28 cellular contexts compared by ENCODE assay signal in the genomic region with DNA sequence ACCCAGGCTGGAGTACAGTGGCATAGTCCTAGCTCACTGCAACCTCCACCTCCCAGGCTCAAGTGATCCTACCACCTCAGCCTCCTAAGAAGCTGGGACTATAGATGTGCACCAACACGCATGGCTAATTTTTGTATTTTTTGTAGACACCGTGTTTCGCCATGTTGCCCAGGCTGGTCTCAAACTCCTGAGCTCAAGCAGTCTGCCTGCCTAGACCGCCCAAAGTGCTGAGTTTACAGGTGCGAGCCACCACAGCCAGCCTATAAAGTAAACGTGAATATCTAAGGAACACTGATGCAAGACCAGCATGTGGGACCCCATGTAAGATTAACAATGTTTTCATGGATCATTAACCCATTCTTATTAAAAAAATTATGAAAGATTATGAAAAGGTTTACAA. TPM values are rescaled to one million over a fixed set of nuclear protein-coding genes. Genes with fewer than 3 reads are reported as not detected.
"Had no signal": no experiment of that assay in that cellular context is flagged by ENCODE, and none has a peak within 500 bp of the region (broad histone marks: within the 10 kb centered on the region; RNA-seq: fewer than 3 reads in every experiment).

No MANE protein-coding gene starts in this region.

- DNase-seq: occipital lobe; ovary; posterior cingulate gyrus; psoas muscle; right cardiac atrium; right lobe of liver; sigmoid colon; small intestine; stimulated activated CD4-positive, alpha-beta T cell treated with anti-CD3 and anti-CD28 coated beads, Interleukin-15, amount 100 ng/mL, for 24 hours; stimulated activated CD4-positive, alpha-beta T cell treated with anti-CD3 and anti-CD28 coated beads, Interleukin-2, amount 100 ng/mL, for 24 hours; stimulated activated CD4-positive, alpha-beta T cell treated with anti-CD3 and anti-CD28 coated beads, Interleukin-2, amount 100 ng/mL, for 48 hours; stimulated activated CD4-positive, alpha-beta T cell treated with anti-CD3 and anti-CD28 coated beads, Interleukin-4, amount 100 ng/mL, for 24 hours; stimulated activated naive B cell treated with anti-CD40 and anti-IgM and Interleukin-4, amounts not matched to agents 10 μg/mL and 1 μg/mL and 100 μg/mL, for 72 hours; stimulated activated naive CD4-positive, alpha-beta T cell treated with Interleukin-2 at 50 U/mL for 16 hours; stomach; thyroid gland; trophoblast cell; upper lobe of left lung had no signal

- ATAC-seq: psoas muscle; right cardiac atrium; right lobe of liver; stimulated activated effector memory CD8-positive, alpha-beta T cell treated with anti-CD3 and anti-CD28 coated beads, Interleukin-12 subunit alpha, Interleukin-12 subunit beta, amount 100 ng/mL, for 72 hours; stimulated activated naive B cell treated with anti-CD40 and anti-IgM and Interleukin-4, amounts not matched to agents 10 μg/mL and 1 μg/mL and 100 μg/mL, for 72 hours had no signal

- H3K9me3 ChIP-seq: ovary, psoas muscle, right lobe of liver, sigmoid colon, stomach, thoracic aorta, thyroid gland, tibial nerve, upper lobe of left lung, vagina had no signal

- H3K4me3 ChIP-seq: neural progenitor cell, ovary, psoas muscle, right lobe of liver, sigmoid colon, stomach, thoracic aorta, thyroid gland, tibial nerve, upper lobe of left lung, vagina had no signal

- H3K36me3 ChIP-seq: neural progenitor cell, ovary, right lobe of liver, sigmoid colon, stomach, thoracic aorta, thyroid gland, tibial nerve, upper lobe of left lung, vagina had no signal

- H3K4me1 ChIP-seq: parathyroid adenoma, right lobe of liver, vagina had no signal

- H3K9ac ChIP-seq: neural progenitor cell, parathyroid adenoma had no signal

- H3K27me3 ChIP-seq: ovary, vagina had no signal

- H3K36me3 Mint-ChIP-seq: neural progenitor cell; stimulated activated naive B cell treated with anti-CD40 and anti-IgM and Interleukin-4, amounts not matched to agents 10 μg/mL and 1 μg/mL and 100 μg/mL, for 72 hours had no signal

- H3K27me3 Mint-ChIP-seq: stimulated activated naive B cell treated with anti-CD40 and anti-IgM and Interleukin-4, amounts not matched to agents 10 μg/mL and 1 μg/mL and 100 μg/mL, for 72 hours; stimulated activated naive CD8-positive, alpha-beta T cell treated with anti-CD3 and anti-CD28 coated beads, Interleukin-15, Interleukin-2, amounts not matched to agents 100 ng/mL and 50 ng/mL, for 24 hours had no signal

- H3K4me3 Mint-ChIP-seq: nephron; neural progenitor cell; stimulated activated effector memory CD8-positive, alpha-beta T cell treated with anti-CD3 and anti-CD28 coated beads, Interleukin-12 subunit alpha, Interleukin-12 subunit beta, amount 100 ng/mL, for 72 hours; stimulated activated naive B cell treated with anti-CD40 and anti-IgM and Interleukin-4, amounts not matched to agents 10 μg/mL and 1 μg/mL and 100 μg/mL, for 72 hours; stimulated activated naive CD8-positive, alpha-beta T cell treated with anti-CD3 and anti-CD28 coated beads, Interleukin-15, Interleukin-2, amounts not matched to agents 100 ng/mL and 50 ng/mL, for 24 hours had no signal

- H3K9me3 Mint-ChIP-seq: nephron; neural progenitor cell; stimulated activated effector memory CD8-positive, alpha-beta T cell treated with anti-CD3 and anti-CD28 coated beads, Interleukin-12 subunit alpha, Interleukin-12 subunit beta, amount 100 ng/mL, for 72 hours; stimulated activated naive B cell treated with anti-CD40 and anti-IgM and Interleukin-4, amounts not matched to agents 10 μg/mL and 1 μg/mL and 100 μg/mL, for 72 hours; stimulated activated naive CD8-positive, alpha-beta T cell treated with anti-CD3 and anti-CD28 coated beads, Interleukin-15, Interleukin-2, amounts not matched to agents 100 ng/mL and 50 ng/mL, for 24 hours had no signal

- H3K27ac ChIP-seq: neural progenitor cell, ovary, parathyroid adenoma, psoas muscle, right lobe of liver, sigmoid colon, stomach, thoracic aorta, thyroid gland, tibial nerve, upper lobe of left lung, vagina had no signal

- H3K27ac Mint-ChIP-seq: nephron; neural progenitor cell; progenitor cell of endocrine pancreas; stimulated activated effector memory CD8-positive, alpha-beta T cell treated with anti-CD3 and anti-CD28 coated beads, Interleukin-12 subunit alpha, Interleukin-12 subunit beta, amount 100 ng/mL, for 72 hours; stimulated activated naive B cell treated with anti-CD40 and anti-IgM and Interleukin-4, amounts not matched to agents 10 μg/mL and 1 μg/mL and 100 μg/mL, for 72 hours; stimulated activated naive CD8-positive, alpha-beta T cell treated with anti-CD3 and anti-CD28 coated beads, Interleukin-15, Interleukin-2, amounts not matched to agents 100 ng/mL and 50 ng/mL, for 24 hours had no signal

RNA-seq across cellular contexts. Expression of a gene that starts 15.9 kb away (rescaled TPM):
- polyA plus RNA-seq: neural cell had no signal
